In genomic region chr12:51238510-51239334, GRCh38 we compare ENCODE assay signal across 8 cellular contexts. TPM values are rescaled to one million over a fixed set of nuclear protein-coding genes. Genes with fewer than 3 reads are reported as not detected.
DNase-seq lines count a peak whose midpoint lies in the region; ATAC-seq and TF ChIP-seq lines count a peak whose summit lies in the region.

DAZAP2 (plus strand) TSS chr12:51238826; CDS start chr12:51238908, 82 bp downstream.

- in situ Hi-C loops in GM13976 (cut with MboI; ENCODE audit: low sequenced_read_pairs, unreplicated experiment): no loop called here

- TF ChIP-seq CTCF in GM13976 (IDR thresholded peaks at IDR 0.05; ENCODE audit: borderline replicate concordance, control extremely low read depth, extremely low read depth, insufficient read depth, missing control alignments) (no peak), prostate gland (IDR thresholded peaks at IDR 0.05) (peak; percentile 28 to 56 (median 36))

- H3K4me3 ChIP-seq in prostate gland (peak within 1 kb of the TSS; percentile 98 to 100), urinary bladder (ENCODE audit: low read depth, low read length) (peak within 1 kb of the TSS; percentile 71)

- under 1% methylated on average over 59 of the region's 70 CpGs for WGBS in prostate gland
- under 1% methylated on average over 70 of the region's 70 CpGs for WGBS in urinary bladder

- DNase-seq in GM13976 (ENCODE audit: low spot score) (peak; percentile 98), NCI-H146 (lab: John Stamatoyannopoulos, UW) (peak; percentile 98), T-helper 1 cell (peak; percentile 95 to 98 (median 97)), amniotic epithelial cell (ENCODE audit: low read depth) (peak; percentile 93), left cardiac atrium (peak; percentile 97), prostate gland (ENCODE audit: low spot score) (peak; percentile 97)

- peak within 1 kb of the TSS; percentile 100 for H3K27ac ChIP-seq in prostate gland
- peak within 1 kb of the TSS; percentile 100 for H3K27ac ChIP-seq in urinary bladder (ENCODE audit: low read depth)

- ATAC-seq in HG02870 (IDR thresholded peaks at IDR 0.05; ENCODE audit: unreplicated experiment) (peak; percentile 91), left cardiac atrium (peak; percentile 98 to 99)

- no peaks in the 10 kb centered on the region for H3K27me3 ChIP-seq in prostate gland (replicated peaks; ENCODE audit: insufficient read depth)

- intact Hi-C loops in left cardiac atrium (cut with DNase I) (no loop called here), prostate gland (cut with DNase I) (loop anchor here (1.0 to 10.0 kb wide), 3 partner anchors 20 to 414 kb away; partner anchors contain the start of gene POU6F1)

- H3K9me3 ChIP-seq in prostate gland: no peaks in the 10 kb centered on the region

- peak; percentile 88 for TF ChIP-seq POLR2A in prostate gland (IDR thresholded peaks at IDR 0.05)

- H3K36me3 ChIP-seq in prostate gland: peaks cover 0 to 4% of the 10 kb centered on the region in 2 donors
- peaks cover 2% of the 10 kb centered on the region for H3K36me3 ChIP-seq in urinary bladder (ENCODE audit: insufficient read depth)

- H3K4me1 ChIP-seq in prostate gland (replicated peaks) (peaks cover 6% of the 10 kb centered on the region), urinary bladder (ENCODE audit: insufficient read depth) (no peaks in the 10 kb centered on the region)

RNA-seq across cellular contexts. Expression of gene DAZAP2, which starts in this region (rescaled TPM):
- total RNA-seq in left cardiac atrium: 100 to 1,000 TPM; 127 to 157 TPM
- total RNA-seq in prostate gland: 100 to 1,000 TPM; 299 to 374 TPM
- 89.1 TPM for total RNA-seq in urinary bladder
- 487 TPM for polyA plus RNA-seq in urinary bladder

Comparison
In these comparisons a context has a peak if more than half of its experiments do, and no peak if none do; other contexts are left out.
1. Peak in every context shown above with its lines: DNase-seq, ATAC-seq, H3K4me3 ChIP-seq and H3K27ac ChIP-seq.